Comparison of ENCODE assay signal across 15 cellular contexts in genomic region chr6:169844946-169845345, GRCh38.
DNase-seq lines count a peak whose midpoint lies in the region; ATAC-seq and TF ChIP-seq lines count a peak whose summit lies in the region.
"Had no signal": no experiment of that assay in that cellular context is flagged by ENCODE, and none has a peak within 500 bp of the region (broad histone marks: within the 10 kb centered on the region; RNA-seq: fewer than 3 reads in every experiment).

No MANE protein-coding gene starts in this region.

- intact Hi-C loops in spleen (cut with DNase I; ENCODE audit: low total_unique reads): no loop called here

- H3K4me1 Mint-ChIP-seq in activated CD8-positive, alpha-beta T cell treated with anti-CD3 and anti-CD28 coated beads, Interleukin-2, amount 10 ng/mL, durations not matched to agents 7 days and 5 days (ENCODE audit: low read depth): peaks cover 1% of the 10 kb centered on the region

- no peaks in the 10 kb centered on the region for H3K36me3 Mint-ChIP-seq in activated CD8-positive, alpha-beta T cell treated with anti-CD3 and anti-CD28 coated beads, Interleukin-2, amount 10 ng/mL, durations not matched to agents 7 days and 5 days (ENCODE audit: low read depth)

- no peak for TF ChIP-seq CTCF in spleen (IDR thresholded peaks at IDR 0.05 in 8 of 11, conservative IDR thresholded peaks at IDR 0.05 in 3 of 11)

- TF ChIP-seq POLR2A in spleen (IDR thresholded peaks at IDR 0.05) (no peak), erythroblast (IDR thresholded peaks at IDR 0.05; ENCODE audit: low read length) (no peak)

- H3K27me3 ChIP-seq in BLaER1: no peaks in the 10 kb centered on the region
- H3K27me3 ChIP-seq in spleen (replicated peaks in 1 of 7): peaks cover 0 to 20% (median 0%) of the 10 kb centered on the region in 7 donors

- 72 to 89% (median 84%) methylated on average over 7 to 9 of the region's 9 CpGs for WGBS in spleen, 5 donors

- ATAC-seq in activated CD8-positive, alpha-beta T cell treated with anti-CD3 and anti-CD28 coated beads, Interleukin-2, amount 10 ng/mL, durations not matched to agents 7 days and 5 days: no peak
- ATAC-seq in HG02763 (IDR thresholded peaks at IDR 0.05; ENCODE audit: unreplicated experiment): no peak

- peaks cover 15% of the 10 kb centered on the region for H3K27me3 Mint-ChIP-seq in activated CD8-positive, alpha-beta T cell treated with anti-CD3 and anti-CD28 coated beads, Interleukin-2, amount 10 ng/mL, durations not matched to agents 7 days and 5 days (ENCODE audit: low read depth)

- no peak overlapping the region for H3K9ac ChIP-seq in BLaER1
- H3K9ac ChIP-seq: SK-N-SH had no signal

- H3K4me3 ChIP-seq in BLaER1 (no peak overlapping the region), spleen (no peak overlapping the region)
- H3K4me3 ChIP-seq: HAP-1 had no signal

- H3K9me3 Mint-ChIP-seq in activated CD8-positive, alpha-beta T cell treated with anti-CD3 and anti-CD28 coated beads, Interleukin-2, amount 10 ng/mL, durations not matched to agents 7 days and 5 days (ENCODE audit: insufficient read depth): no peaks in the 10 kb centered on the region

- no peak overlapping the region for H3K4me3 Mint-ChIP-seq in activated CD8-positive, alpha-beta T cell treated with anti-CD3 and anti-CD28 coated beads, Interleukin-2, amount 10 ng/mL, durations not matched to agents 7 days and 5 days

- DNase-seq in 8988T (peak; percentile 9), islet precursor cell (peak; percentile 43), spleen (peak; percentile 55), erythroblast (lab: John Stamatoyannopoulos, UW) (no peak)
- no peak for DNase-seq in activated CD8-positive, alpha-beta T cell treated with anti-CD3 and anti-CD28 coated beads, Interleukin-2, amount 10 ng/mL, durations not matched to agents 7 days and 5 days
- DNase-seq: AML-193, DMS 273 treated with DMSO at 0.1 percent for 48 hours, DND-41, IMR-90, NCI-H1930, SHP77 treated with DMSO at 0.1 percent for 48 hours, SK-N-SH had no signal

- H3K36me3 ChIP-seq in BLaER1 (no peaks in the 10 kb centered on the region), spleen (no peaks in the 10 kb centered on the region)
- H3K36me3 ChIP-seq: HAP-1 had no signal

- no peak overlapping the region for H3K27ac Mint-ChIP-seq in activated CD8-positive, alpha-beta T cell treated with anti-CD3 and anti-CD28 coated beads, Interleukin-2, amount 10 ng/mL, durations not matched to agents 7 days and 5 days

- CTCF ChIA-PET in activated CD8-positive, alpha-beta T cell treated with anti-CD3 and anti-CD28 coated beads, Interleukin-2, amount 10 ng/mL, durations not matched to agents 7 days and 5 days (lab: Charles Lee): interaction anchor here (1.1 to 1.2 kb wide), 2 partner anchors 10 to 13 kb away, joined by 4 to 5 read pairs; no protein-coding TSS in a partner anchor

- H3K4me1 ChIP-seq in BLaER1 (peaks cover 61% of the 10 kb centered on the region), spleen (no peaks in the 10 kb centered on the region)
- H3K4me1 ChIP-seq: HAP-1 had no signal

- H4K20me1 ChIP-seq in BLaER1: no peaks in the 10 kb centered on the region

- H3K27ac ChIP-seq in BLaER1: no peak overlapping the region
- no peak overlapping the region for H3K27ac ChIP-seq in spleen

- H3K4me2 ChIP-seq in BLaER1: 0 out of 2 replicates have a peak overlapping the region, but pooled peaks have one; percentile 1
- H3K4me2 ChIP-seq: SK-N-SH had no signal

- POLR2A ChIA-PET in activated CD8-positive, alpha-beta T cell treated with anti-CD3 and anti-CD28 coated beads, Interleukin-2, amount 10 ng/mL, durations not matched to agents 7 days and 5 days (lab: Charles Lee): no interaction called here

- no peaks in the 10 kb centered on the region for H3K9me3 ChIP-seq in BLaER1
- no peaks in the 10 kb centered on the region for H3K9me3 ChIP-seq in spleen
- H3K9me3 ChIP-seq: HAP-1, SK-N-SH had no signal

Comparison
In these comparisons a context has a peak if more than half of its experiments do, and no peak if none do; other contexts are left out.
1. DNase-seq: peak in 8988T (single experiment), islet precursor cell (single experiment) and spleen (single experiment); none in activated CD8-positive, alpha-beta T cell treated with anti-CD3 and anti-CD28 coated beads, Interleukin-2, amount 10 ng/mL, durations not matched to agents 7 days and 5 days (single experiment) and erythroblast (0 of 2).